8 cellular contexts compared by ENCODE assay signal in genomic region chr3:67653425-67654098, GRCh38. TPM values are rescaled to one million over a fixed set of nuclear protein-coding genes. Genes with fewer than 3 reads are reported as not detected.
A peak's percentile ranks its signal among the peaks of the same experiment; 100 is the strongest.
DNase-seq lines count a peak whose midpoint lies in the region; ATAC-seq and TF ChIP-seq lines count a peak whose summit lies in the region.

No MANE protein-coding gene starts in this region.

- H3K9me3 Mint-ChIP-seq in HFFc6 (no peaks in the 10 kb centered on the region), mesothelial cell of epicardium (peaks cover 12% of the 10 kb centered on the region)
- peaks cover 6% of the 10 kb centered on the region for H3K9me3 Mint-ChIP-seq in central memory CD8-positive, alpha-beta T cell

- H3K4me3 ChIP-seq in NB4 (ENCODE audit: low read depth, low read length), result peak overlapping the region; percentile 87

- DNase-seq in SIG-M5 treated with dmso at 0.1 percent for 504 hours (lab: John Stamatoyannopoulos, UW; ENCODE audit: unreplicated experiment), result peak; percentile 13
- no peak for DNase-seq in SIG-M5 (lab: John Stamatoyannopoulos, UW)
- DNase-seq in HFFc6, result no peak
- DNase-seq in NB4 (ENCODE audit: low read depth), result peak; percentile 30
- DNase-seq in central memory CD8-positive, alpha-beta T cell (ENCODE audit: low spot score in 2 of 2), result no peak
- DNase-seq in mesothelial cell of epicardium (ENCODE audit: low spot score in 2 of 2, unreplicated experiment in 2 of 2), result no peak
- DNase-seq in KBM-7, result no peak
- DNase-seq in Ammon's horn (ENCODE audit: low spot score), result no peak

- H3K27ac Mint-ChIP-seq in HFFc6, result peak overlapping the region; percentile 92
- peak overlapping the region; percentile 37 for H3K27ac Mint-ChIP-seq in central memory CD8-positive, alpha-beta T cell (ENCODE audit: low read depth)
- H3K27ac Mint-ChIP-seq in mesothelial cell of epicardium, result peak overlapping the region; percentile 86

- H3K27me3 Mint-ChIP-seq in HFFc6 (ENCODE audit: insufficient read depth) (no peaks in the 10 kb centered on the region; the same call in 1 of the 2 replicates), mesothelial cell of epicardium (ENCODE audit: low read depth) (no peaks in the 10 kb centered on the region)
- H3K27me3 Mint-ChIP-seq in central memory CD8-positive, alpha-beta T cell, result no peaks in the 10 kb centered on the region

- H3K4me1 Mint-ChIP-seq in HFFc6 (ENCODE audit: low read depth), result peaks cover 58% of the 10 kb centered on the region
- peaks cover 66% of the 10 kb centered on the region for H3K4me1 Mint-ChIP-seq in central memory CD8-positive, alpha-beta T cell
- H3K4me1 Mint-ChIP-seq in mesothelial cell of epicardium, result peaks cover 48% of the 10 kb centered on the region

- H3K4me3 Mint-ChIP-seq in HFFc6 (peak overlapping the region; percentile 89), mesothelial cell of epicardium (peak overlapping the region; percentile 70)
- H3K4me3 Mint-ChIP-seq in central memory CD8-positive, alpha-beta T cell, result peak overlapping the region; percentile 72

- in situ Hi-C loops in KBM-7 (cut with MboI; ENCODE audit: low pct_unique_long_range_greater_than_20kb, low sequenced_read_pairs), result loop anchor here (25.0 kb wide), 1 partner anchor 266 kb away; no protein-coding TSS in a partner anchor

- H3K36me3 Mint-ChIP-seq in HFFc6 (ENCODE audit: low read depth) (peaks cover 45% of the 10 kb centered on the region), mesothelial cell of epicardium (peaks cover 4% of the 10 kb centered on the region)
- H3K36me3 Mint-ChIP-seq in central memory CD8-positive, alpha-beta T cell (ENCODE audit: insufficient read depth), result peaks cover 10% of the 10 kb centered on the region

- no peak for ATAC-seq in central memory CD8-positive, alpha-beta T cell (replicated peaks; ENCODE audit: extremely low read depth, poor library complexity, severe bottlenecking)

- no peak for TF ChIP-seq POLR2A in NB4 (IDR thresholded peaks at IDR 0.05; ENCODE audit: extremely low read depth, insufficient read length)

- TF ChIP-seq CTCF in HFFc6 (IDR thresholded peaks at IDR 0.05) (no peak), NB4 (IDR thresholded peaks at IDR 0.05; ENCODE audit: low read depth, low read length) (no peak), mesothelial cell of epicardium (IDR thresholded peaks at IDR 0.05; ENCODE audit: unreplicated experiment) (no peak)

RNA-seq across cellular contexts. Expression of gene SUCLG2, which starts 0.8 kb away (rescaled TPM):
- total RNA-seq in HFFc6 (2021; fragmentation: NEBNext Ultra II Directional; extraction: Animal tissue kit (Norgen Biotek cat#: 25700)), result 10 to 100 TPM; 50.2 to 81.4 (median 75.2) TPM
- total RNA-seq in mesothelial cell of epicardium, result 35.0 to 35.9 TPM (median 35.2 TPM) in 3 replicates

Comparison
In these comparisons a context has a peak if more than half of its experiments do, and no peak if none do; other contexts are left out.
1. DNase-seq: peak in SIG-M5 treated with dmso at 0.1 percent for 504 hours (single experiment) and NB4 (single experiment); none in SIG-M5 (single experiment), HFFc6 (single experiment), central memory CD8-positive, alpha-beta T cell (0 of 2), mesothelial cell of epicardium (0 of 2), KBM-7 (single experiment) and Ammon's horn (single experiment).
2. H3K27ac Mint-ChIP-seq: peak in every context shown above with its lines; median percentile 92 in HFFc6; 86 in mesothelial cell of epicardium; 37 in central memory CD8-positive, alpha-beta T cell.
3. Peak in every context shown above with its lines, with median percentiles within 50 percentile points of each other: H3K4me3 Mint-ChIP-seq.